1 cellular context compared by ENCODE assay signal in genomic region chr6:26319405-26320128, GRCh38.
TF ChIP-seq lines count a peak whose summit lies in the region.

No MANE protein-coding gene starts in this region.

TF ChIP-seq in HepG2, 621 proteins besides CTCF, POLR2A, EP300 and RAD21 (continued from another document):
- TF ChIP-seq ZHX2 (IDR thresholded peaks at IDR 0.05; ENCODE audit: low read depth) (no peak), ZHX2 (CRISPR knock-in tag; IDR thresholded peaks at IDR 0.05; ENCODE audit: borderline replicate concordance) (peak; percentile 57; the same call in 1 of the 2 replicates), ZNF570 (CRISPR knock-in tag; IDR thresholded peaks at IDR 0.05; ENCODE audit: borderline replicate concordance) (no peak), PRPF4 (IDR thresholded peaks at IDR 0.05; ENCODE audit: low read depth, low read length, poor library complexity, severe bottlenecking) (no peak), ZNF75D (CRISPR knock-in tag; IDR thresholded peaks at IDR 0.05; ENCODE audit: borderline replicate concordance) (no peak), TEAD3 (CRISPR knock-in tag; optimal IDR thresholded peaks at IDR 0.05; ENCODE audit: borderline replicate concordance) (peak; percentile 52), ZNF572 (CRISPR knock-in tag; IDR thresholded peaks at IDR 0.05) (no peak), ESRRA (CRISPR knock-in tag; IDR thresholded peaks at IDR 0.05; ENCODE audit: low read depth) (no peak), STAG1 (CRISPR knock-in tag; IDR thresholded peaks at IDR 0.05) (peak; percentile 21; the same call in 1 of the 2 replicates), ZNF788 (CRISPR knock-in tag; IDR thresholded peaks at IDR 0.05; ENCODE audit: borderline replicate concordance) (no peak), ARID5B (CRISPR knock-in tag; IDR thresholded peaks at IDR 0.05) (peak; percentile 7; the same call in 1 of the 2 replicates), ZNF792 (CRISPR knock-in tag; IDR thresholded peaks at IDR 0.05) (0 out of 2 replicates have a peak, but pooled peaks have one; percentile 34), SATB2 (CRISPR knock-in tag; IDR thresholded peaks at IDR 0.05) (no peak), ARID4A (CRISPR knock-in tag; IDR thresholded peaks at IDR 0.05; ENCODE audit: borderline replicate concordance) (no peak), RFXANK (CRISPR knock-in tag; IDR thresholded peaks at IDR 0.05) (no peak), ZNF670 (CRISPR knock-in tag; IDR thresholded peaks at IDR 0.05; ENCODE audit: borderline replicate concordance) (no peak)
